1 cellular context compared by ENCODE assay signal in genomic region chr19:44729516-44730033, GRCh38.
TF ChIP-seq lines count a peak whose summit lies in the region.

No MANE protein-coding gene starts in this region.

TF ChIP-seq in HepG2, 621 proteins besides CTCF, POLR2A, EP300 and RAD21:
- TF ChIP-seq FOXK1 (CRISPR knock-in tag; IDR thresholded peaks at IDR 0.05; ENCODE audit: borderline replicate concordance, low read depth) (no peak), ZNF614 (CRISPR knock-in tag; IDR thresholded peaks at IDR 0.05; ENCODE audit: borderline replicate concordance) (no peak), IRF2 (CRISPR knock-in tag; IDR thresholded peaks at IDR 0.05) (no peak), ZNF121 (CRISPR knock-in tag; IDR thresholded peaks at IDR 0.05) (peak; percentile 42; the same call in 1 of the 2 replicates)
